ENCODE assay signal across 1 cellular context in the genomic region with DNA sequence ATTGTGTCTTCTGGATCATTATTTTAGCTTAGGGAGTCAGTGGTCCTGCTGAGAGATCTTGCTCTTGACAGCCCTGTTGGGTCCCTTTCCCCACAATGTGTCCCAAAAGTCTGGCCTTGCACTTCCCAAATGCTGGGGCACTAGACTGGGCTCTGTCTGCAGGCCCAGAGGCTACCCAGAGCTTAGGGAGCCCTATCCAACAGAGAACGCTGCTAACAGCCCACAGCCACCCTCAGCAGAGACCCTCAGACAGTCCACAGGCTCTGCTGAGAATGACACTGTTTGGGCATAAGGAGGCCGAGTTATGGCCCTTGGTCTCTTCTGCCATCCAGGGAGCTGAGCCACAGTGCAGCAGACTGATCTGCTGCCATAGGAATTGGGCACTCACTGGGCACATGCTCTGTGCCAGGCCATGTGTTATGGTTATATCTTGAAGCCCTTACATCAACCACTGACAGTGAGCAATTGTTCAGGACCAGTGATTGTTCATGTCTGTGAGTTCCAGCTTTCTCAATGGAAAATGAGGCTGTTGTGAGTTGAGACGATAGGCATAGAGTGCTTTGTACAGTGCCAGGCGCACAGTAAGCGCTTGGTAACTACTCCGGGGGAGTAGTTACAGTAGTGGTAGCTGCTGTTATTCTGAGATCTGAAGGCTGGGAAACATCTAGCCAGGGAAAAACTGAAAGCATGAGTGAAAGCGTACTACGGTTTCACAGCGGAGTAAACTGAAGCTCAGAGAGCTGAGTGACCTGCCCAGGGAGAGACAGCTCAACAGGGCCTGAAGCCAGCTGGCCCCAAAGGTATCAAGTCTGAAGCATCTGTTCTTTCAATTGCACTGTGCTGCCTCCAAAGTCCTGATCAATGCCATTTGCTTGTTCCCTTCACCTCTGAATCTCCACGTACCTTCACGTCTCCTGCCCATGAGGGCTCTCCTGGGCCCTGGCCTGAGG.
TF ChIP-seq lines count a peak whose summit lies in the region.

No MANE protein-coding gene starts in this region.

TF ChIP-seq in IMR-90, 13 proteins besides CTCF, POLR2A, EP300 and RAD21 (continued from another document):
- no peak for TF ChIP-seq RCOR1 (IDR thresholded peaks at IDR 0.05; ENCODE audit: insufficient replicate concordance, low read length)
- TF ChIP-seq, protein P1, sequence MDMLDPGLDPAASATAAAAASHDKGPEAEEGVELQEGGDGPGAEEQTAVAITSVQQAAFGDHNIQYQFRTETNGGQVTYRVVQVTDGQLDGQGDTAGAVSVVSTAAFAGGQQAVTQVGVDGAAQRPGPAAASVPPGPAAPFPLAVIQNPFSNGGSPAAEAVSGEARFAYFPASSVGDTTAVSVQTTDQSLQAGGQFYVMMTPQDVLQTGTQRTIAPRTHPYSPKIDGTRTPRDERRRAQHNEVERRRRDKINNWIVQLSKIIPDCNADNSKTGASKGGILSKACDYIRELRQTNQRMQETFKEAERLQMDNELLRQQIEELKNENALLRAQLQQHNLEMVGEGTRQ (IDR thresholded peaks at IDR 0.05; ENCODE audit: low read depth, low read length), result no peak
- no peak for TF ChIP-seq NFE2L2 (IDR thresholded peaks at IDR 0.05; ENCODE audit: low read depth, low read length)
- no peak for TF ChIP-seq MAZ (IDR thresholded peaks at IDR 0.05; ENCODE audit: borderline replicate concordance, low read depth, low read length)
- no peak for TF ChIP-seq BHLHE40 (IDR thresholded peaks at IDR 0.05; ENCODE audit: low read depth, low read length)
- TF ChIP-seq FOS (IDR thresholded peaks at IDR 0.05; ENCODE audit: low read depth, low read length), result no peak
